Comparison of ENCODE assay signal across 11 cellular contexts in the genomic region with DNA sequence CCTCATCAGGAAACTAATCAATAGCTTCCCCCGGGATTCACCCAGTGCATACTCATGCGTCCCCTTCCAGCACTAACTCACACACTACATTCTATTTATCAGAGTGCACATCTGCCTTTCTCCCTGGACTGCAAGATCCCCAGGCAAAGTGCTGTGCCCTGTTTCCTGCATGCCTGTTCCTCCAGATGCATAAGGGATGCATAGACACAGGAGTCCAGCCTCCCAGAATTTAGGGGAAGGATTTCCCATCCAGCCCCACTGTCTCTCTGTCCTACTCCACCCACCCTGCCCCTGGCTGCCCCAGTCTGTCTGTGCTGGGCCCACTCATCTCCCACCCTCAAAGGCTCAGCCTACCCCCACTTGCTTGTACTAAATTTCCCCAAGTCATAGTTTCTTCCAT.
DNase-seq lines count a peak whose midpoint lies in the region; ATAC-seq and TF ChIP-seq lines count a peak whose summit lies in the region.
"Had no signal": no experiment of that assay in that cellular context is flagged by ENCODE, and none has a peak within 500 bp of the region (broad histone marks: within the 10 kb centered on the region; RNA-seq: fewer than 3 reads in every experiment).

No MANE protein-coding gene starts in this region.

- H2AFZ ChIP-seq in neuronal stem cell (ENCODE audit: low read length), result no peak overlapping the region

- H3K4ac ChIP-seq in neuronal stem cell (ENCODE audit: low read length), result no peak overlapping the region

- H3K4me3 ChIP-seq in WERI-Rb-1 (ENCODE audit: low read depth, low read length), result no peak overlapping the region
- H3K4me3 ChIP-seq in neuronal stem cell (ENCODE audit: low read length in 2 of 2), result peak overlapping the region in 1 of 2 donors; percentile 13
- H3K4me3 ChIP-seq: GM12878 had no signal

- H3K18ac ChIP-seq in neuronal stem cell (ENCODE audit: low read length), result no peak overlapping the region

- no peak overlapping the region for H2AK5ac ChIP-seq in neuronal stem cell (ENCODE audit: low read depth, low read length)

- H3K9me3 ChIP-seq in WERI-Rb-1 (ENCODE audit: severe bottlenecking) (no peaks in the 10 kb centered on the region), neuronal stem cell (replicated peaks in 1 of 2; ENCODE audit: control insufficient read depth in 2 of 2, insufficient read depth in 1 of 2, low read depth in 1 of 2, low read length in 2 of 2) (no peaks in the 10 kb centered on the region)

- H3K36me3 ChIP-seq in WERI-Rb-1 (no peaks in the 10 kb centered on the region), neuronal stem cell (replicated peaks in 1 of 2; ENCODE audit: control insufficient read depth in 2 of 2, insufficient read depth in 2 of 2, low read length in 2 of 2) (no peaks in the 10 kb centered on the region)

- H3K14ac ChIP-seq in neuronal stem cell (ENCODE audit: low read length), result no peak overlapping the region

- H3K79me1 ChIP-seq in neuronal stem cell (ENCODE audit: low read depth, low read length), result no peaks in the 10 kb centered on the region

- no peak overlapping the region for H2BK5ac ChIP-seq in neuronal stem cell (ENCODE audit: low read length)

- peak overlapping the region; percentile 9 for H3K9ac ChIP-seq in neuronal stem cell (ENCODE audit: low read depth, low read length, poor library complexity)

- H3K27me3 ChIP-seq in WERI-Rb-1 (ENCODE audit: insufficient read depth, low read depth, severe bottlenecking) (no peaks in the 10 kb centered on the region), neuronal stem cell (ENCODE audit: control insufficient read depth in 3 of 3, insufficient read depth in 3 of 3, low read depth in 1 of 3, low read length in 3 of 3) (no peaks in the 10 kb centered on the region)

- H4K91ac ChIP-seq in neuronal stem cell (ENCODE audit: low read depth, low read length, poor library complexity), result no peak overlapping the region

- H3K23ac ChIP-seq in neuronal stem cell (ENCODE audit: low read depth, low read length, poor library complexity), result no peak overlapping the region

- H3K4me2 ChIP-seq in neuronal stem cell (ENCODE audit: insufficient read depth, low read length, poor library complexity, severe bottlenecking), result no peak overlapping the region

- H2BK15ac ChIP-seq in neuronal stem cell (ENCODE audit: low read length), result no peak overlapping the region

- H4K8ac ChIP-seq in neuronal stem cell (ENCODE audit: low read depth, low read length), result no peak overlapping the region

- H2BK12ac ChIP-seq in neuronal stem cell (ENCODE audit: low read length), result no peak overlapping the region

- H3K27ac ChIP-seq in WERI-Rb-1, result no peak overlapping the region
- H3K27ac ChIP-seq in neuronal stem cell (replicated peaks; ENCODE audit: low read length), result no peak overlapping the region

- WGBS in neuronal stem cell (ENCODE audit: extremely low coverage in 2 of 2, insufficient read length in 2 of 2, insufficient replicate concordance in 1 of 2), 2 donors, result no CpG with 5 or more reads among the region's 2 CpGs

- H3K4me1 ChIP-seq in neuronal stem cell (ENCODE audit: control insufficient read depth in 2 of 2, insufficient read depth in 1 of 2, low read depth in 1 of 2, low read length in 2 of 2), result no peaks in the 10 kb centered on the region

- ATAC-seq in HG03280 (IDR thresholded peaks at IDR 0.05; ENCODE audit: unreplicated experiment) (no peak), GM19395 (IDR thresholded peaks at IDR 0.05; ENCODE audit: unreplicated experiment) (no peak)

- H2BK120ac ChIP-seq in neuronal stem cell (ENCODE audit: low read depth, low read length), result no peak overlapping the region

- no peak for TF ChIP-seq CTCF in WERI-Rb-1 (IDR thresholded peaks at IDR 0.05; ENCODE audit: low read depth, low read length)

- peak; percentile 8 for DNase-seq in activated CD8-positive, alpha-beta memory T cell treated with anti-CD3 and anti-CD28 coated beads, Interleukin-2, amount 50 U/mL, for 48 hours
- DNase-seq in activated CD8-positive, alpha-beta memory T cell treated with anti-CD3 and anti-CD28 coated beads, Interleukin-2, amount 50 U/mL, for 4 hours, result no peak
- DNase-seq in WERI-Rb-1 (peak; percentile 4), neuronal stem cell (ENCODE audit: low spot score) (no peak), NCI-H2171 (lab: John Stamatoyannopoulos, UW) (no peak)
- DNase-seq: C1 segment of cervical spinal cord; CD8-positive, alpha-beta memory T cell; DMS 273 treated with DMSO at 0.1 percent for 48 hours had no signal

Comparison
In these comparisons a context has a peak if more than half of its experiments do, and no peak if none do; other contexts are left out.
1. DNase-seq: peak in activated CD8-positive, alpha-beta memory T cell treated with anti-CD3 and anti-CD28 coated beads, Interleukin-2, amount 50 U/mL, for 48 hours (single experiment) and WERI-Rb-1 (single experiment); none in activated CD8-positive, alpha-beta memory T cell treated with anti-CD3 and anti-CD28 coated beads, Interleukin-2, amount 50 U/mL, for 4 hours (single experiment), neuronal stem cell (single experiment) and NCI-H2171 (single experiment).